In genomic region chr1:153598309-153599172, GRCh38 we compare ENCODE assay signal across 8 cellular contexts. TPM values are rescaled to one million over a fixed set of nuclear protein-coding genes. Genes with fewer than 3 reads are reported as not detected.
DNase-seq lines count a peak whose midpoint lies in the region; ATAC-seq, FAIRE-seq and TF ChIP-seq lines count a peak whose summit lies in the region.

No MANE protein-coding gene starts in this region.

- no peak for TF ChIP-seq POLR2A in esophagus squamous epithelium (IDR thresholded peaks at IDR 0.05)

- H3K27me3 ChIP-seq in esophagus squamous epithelium (no peaks in the 10 kb centered on the region), small intestine (ENCODE audit: control insufficient read depth in 2 of 2, insufficient read depth in 2 of 2, low read length in 2 of 2) (no peaks in the 10 kb centered on the region)

- H3K4me1 ChIP-seq in esophagus squamous epithelium (peaks cover 0 to 7% (median 7%) of the 10 kb centered on the region in 3 donors), small intestine (ENCODE audit: control insufficient read depth in 2 of 2, insufficient read depth in 1 of 2, low read depth in 1 of 2, low read length in 1 of 2) (peaks cover 0 to 3% of the 10 kb centered on the region in 2 donors)

- H3K9me3 ChIP-seq in esophagus squamous epithelium (no peaks in the 10 kb centered on the region), small intestine (ENCODE audit: control insufficient read depth, low read depth) (no peaks in the 10 kb centered on the region)

- intact Hi-C loops in esophagus squamous epithelium (cut with DNase I), result no loop called here

- 67 to 70% methylated on average over 5 of the region's 7 CpGs for WGBS in esophagus squamous epithelium, 2 donors
- 66 to 89% (median 84%) methylated on average over 7 of the region's 7 CpGs for WGBS in small intestine, 3 donors

- H3K36me3 ChIP-seq in esophagus squamous epithelium (peaks cover 0 to 24% (median 0%) of the 10 kb centered on the region in 3 donors), small intestine (ENCODE audit: control insufficient read depth in 2 of 2, insufficient read depth in 2 of 2, low read length in 2 of 2) (no peaks in the 10 kb centered on the region)

- ATAC-seq in GM19395 (IDR thresholded peaks at IDR 0.05; ENCODE audit: unreplicated experiment) (peak; percentile 97), HG03280 (IDR thresholded peaks at IDR 0.05; ENCODE audit: unreplicated experiment) (peak; percentile 96)

- FAIRE-seq in small intestine (lab: Jason Lieb, UNC), result no peak

- DNase-seq in GM10266 (ENCODE audit: extremely low spot score) (peak; percentile 85), OCI-M1 (lab: John Stamatoyannopoulos, UW) (peak; percentile 34), esophagus squamous epithelium (lab: John Stamatoyannopoulos, UW) (no peak), small intestine (no peak), SK-N-DZ (ENCODE audit: low spot score) (no peak)
- no peak for DNase-seq in stimulated activated CD4-positive, alpha-beta T cell treated with anti-CD3 and anti-CD28 coated beads, Interleukin-12 subunit alpha, Interleukin-12 subunit beta, amount 100 ng/mL, for 4 hours

- H3K4me3 ChIP-seq in esophagus squamous epithelium (no peak overlapping the region), small intestine (ENCODE audit: low read depth in 1 of 2, low read length in 2 of 2) (no peak overlapping the region)

- TF ChIP-seq CTCF in GM10266 (IDR thresholded peaks at IDR 0.05; ENCODE audit: control insufficient read depth, insufficient read depth, low read depth, missing control alignments), result no peak
- TF ChIP-seq CTCF in esophagus squamous epithelium (IDR thresholded peaks at IDR 0.05), result no peak

- H3K27ac ChIP-seq in esophagus squamous epithelium, result peak overlapping the region in 3 of 4 donors; percentile 6 to 34 (median 21)
- H3K27ac ChIP-seq in small intestine (ENCODE audit: low read depth in 1 of 2, low read length in 1 of 2), result peak overlapping the region; percentile 9 to 58

RNA-seq across cellular contexts. Expression of gene S100A16, which starts 14.4 kb away (rescaled TPM):
- 1,000 to 10,000 TPM; 1,372 to 2,409 (median 2,158) TPM for total RNA-seq in esophagus squamous epithelium
- 100 to 1,000 TPM; 275 to 389 (median 355) TPM for polyA plus RNA-seq in small intestine
- 2.9 and 4.1 TPM in 2 replicates for polyA plus RNA-seq in SK-N-DZ (2014; cell fraction: cytosol; rRNA removed)
- polyA plus RNA-seq in SK-N-DZ (2014; cell fraction: nucleus; rRNA removed), result 0.99 and 1.5 TPM in 2 replicates

RNA-seq across cellular contexts. Expression of gene S100A14, which starts 17.6 kb away (rescaled TPM):
- total RNA-seq in esophagus squamous epithelium, result 1,000 to 10,000 TPM; 1,580 to 2,481 (median 2,030) TPM
- 100 to 1,000 TPM; 356 to 952 (median 764) TPM for polyA plus RNA-seq in small intestine
- not detected in 2 replicates for polyA plus RNA-seq in SK-N-DZ (2014; cell fraction: cytosol; rRNA removed)
- polyA plus RNA-seq in SK-N-DZ (2014; cell fraction: nucleus; rRNA removed), result not detected in 2 replicates

RNA-seq across cellular contexts. Expression of gene S100A13, which starts 28.8 kb away (rescaled TPM):
- total RNA-seq in esophagus squamous epithelium, result 10 to 100 TPM; 44.4 to 63.3 (median 55.7) TPM
- polyA plus RNA-seq in small intestine, result 100 to 1,000 TPM in 2 of 3 donors, 10 to 100 TPM in 1; 50.1 to 132 (median 106) TPM
- 36.5 and 45.1 TPM in 2 replicates for polyA plus RNA-seq in SK-N-DZ (2014; cell fraction: cytosol; rRNA removed)
- 22.4 and 35.4 TPM in 2 replicates for polyA plus RNA-seq in SK-N-DZ (2014; cell fraction: nucleus; rRNA removed)

RNA-seq across cellular contexts. Expression of gene S100A1, which starts 29.7 kb away (rescaled TPM):
- 1 to 10 TPM in 1 of 4 donors, not detected in 3; 1.8 TPM for total RNA-seq in esophagus squamous epithelium
- 10 to 100 TPM in 1 of 3 donors, 1 to 10 TPM in 2; 2.9 to 13.5 (median 4.0) TPM for polyA plus RNA-seq in small intestine
- polyA plus RNA-seq in SK-N-DZ (2014; cell fraction: cytosol; rRNA removed), result 0.63 and 2.2 TPM in 2 replicates
- 0.28 and 0.47 TPM in 2 replicates for polyA plus RNA-seq in SK-N-DZ (2014; cell fraction: nucleus; rRNA removed)

RNA-seq across cellular contexts. Expression of gene S100A2, which starts 32.9 kb away (rescaled TPM):
- 1,000 to 10,000 TPM in 3 of 4 donors, 100 to 1,000 TPM in 1; 949 to 3,544 (median 1,180) TPM for total RNA-seq in esophagus squamous epithelium
- 1 to 10 TPM; 3.6 to 9.8 (median 5.4) TPM for polyA plus RNA-seq in small intestine
- polyA plus RNA-seq in SK-N-DZ (2014; cell fraction: cytosol; rRNA removed), result not detected in 2 replicates
- polyA plus RNA-seq in SK-N-DZ (2014; cell fraction: nucleus; rRNA removed), result not detected in 2 replicates

Comparison
In these comparisons a context has a peak if more than half of its experiments do, and no peak if none do; other contexts are left out.
1. DNase-seq: peak in GM10266 (single experiment) and OCI-M1 (single experiment); none in esophagus squamous epithelium (single experiment), small intestine (single experiment), stimulated activated CD4-positive, alpha-beta T cell treated with anti-CD3 and anti-CD28 coated beads, Interleukin-12 subunit alpha, Interleukin-12 subunit beta, amount 100 ng/mL, for 4 hours (single experiment) and SK-N-DZ (single experiment).